Comparison of ENCODE assay signal across 1 cellular context in the genomic region with DNA sequence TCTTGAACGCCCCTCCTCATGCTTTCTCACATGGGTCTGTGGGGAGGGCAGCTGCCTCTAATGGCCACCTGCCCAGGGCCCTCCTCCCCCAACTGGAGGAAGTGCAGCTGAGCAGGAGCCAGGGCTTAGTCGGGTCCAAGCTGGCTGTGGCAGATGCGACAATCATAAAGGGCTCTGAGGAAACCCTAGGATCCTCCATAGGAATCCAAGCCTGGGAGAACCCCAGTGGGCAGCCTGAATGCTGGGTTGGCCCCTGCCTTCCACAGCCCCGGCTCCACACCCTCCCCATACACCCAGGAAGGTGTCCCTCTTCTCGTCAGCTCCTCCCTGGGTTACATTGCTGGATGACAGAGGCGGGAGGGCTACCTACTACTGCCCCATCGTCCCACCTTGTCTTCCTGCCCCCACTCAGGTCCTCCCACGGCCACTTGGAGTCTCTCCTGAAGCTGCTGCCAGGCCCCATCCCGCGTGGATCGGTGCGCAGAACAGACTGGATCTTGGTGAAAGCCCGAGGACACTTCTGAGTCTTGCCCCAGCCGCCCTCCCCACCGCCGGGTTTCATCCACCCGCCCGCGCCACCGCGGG.
TF ChIP-seq lines count a peak whose summit lies in the region.

No MANE protein-coding gene starts in this region.

TF ChIP-seq in H1, 55 proteins besides CTCF, POLR2A, EP300 and RAD21:
- peak; percentile 44 for TF ChIP-seq EZH2 (IDR thresholded peaks at IDR 0.05; ENCODE audit: low read depth, low read length, severe bottlenecking)
- no peak for TF ChIP-seq SIRT6 (IDR thresholded peaks at IDR 0.05; ENCODE audit: low read length)
